8 cellular contexts compared by ENCODE assay signal in the genomic region with DNA sequence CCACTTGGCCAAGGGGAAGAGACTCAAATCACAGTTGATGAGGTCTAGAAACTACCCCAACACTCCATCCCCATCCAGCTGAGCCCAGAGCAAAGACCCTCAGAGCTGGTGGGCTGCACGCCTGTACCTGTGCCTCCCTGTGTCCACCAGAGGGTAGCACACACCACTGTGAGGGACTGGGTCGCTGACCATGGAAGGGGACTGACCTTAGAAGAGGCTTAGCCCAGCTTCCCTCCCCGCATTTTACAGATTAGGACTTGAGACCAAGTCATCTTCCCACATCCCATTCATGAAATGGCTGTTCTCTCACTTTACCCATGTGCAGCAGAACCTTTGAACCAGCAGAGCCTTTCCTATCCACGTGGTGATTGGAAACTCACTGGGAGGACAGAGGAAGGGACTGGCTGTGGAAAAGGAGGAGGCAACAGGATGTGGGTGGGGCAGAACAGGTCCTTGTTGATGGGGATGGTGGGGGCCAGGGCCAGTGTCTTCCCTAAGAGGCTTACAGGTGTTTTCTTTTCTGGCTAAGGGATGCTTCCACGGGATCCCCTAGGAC. TPM values are rescaled to one million over a fixed set of nuclear protein-coding genes. Genes with fewer than 3 reads are reported as not detected.
A peak's percentile ranks its signal among the peaks of the same experiment; 100 is the strongest.
DNase-seq lines count a peak whose midpoint lies in the region; ATAC-seq and TF ChIP-seq lines count a peak whose summit lies in the region.

No MANE protein-coding gene starts in this region.

- H3K4me3 Mint-ChIP-seq in CD4-positive, alpha-beta memory T cell, result no peak overlapping the region

- TF ChIP-seq CTCF in AG09319 (IDR thresholded peaks at IDR 0.05; ENCODE audit: low read depth, low read length), result peak; percentile 77
- TF ChIP-seq CTCF in astrocyte of the spinal cord (IDR thresholded peaks at IDR 0.05; ENCODE audit: low read depth, low read length), result peak; percentile 87
- TF ChIP-seq CTCF in liver (IDR thresholded peaks at IDR 0.05; ENCODE audit: low read depth, low read length, missing input control), result peak; percentile 57

- in situ Hi-C loops in astrocyte of the spinal cord (cut with HindIII; ENCODE audit: low sequenced_read_pairs), result no loop called here

- ATAC-seq in HG03095 (IDR thresholded peaks at IDR 0.05; ENCODE audit: unreplicated experiment) (no peak), GM18868 (IDR thresholded peaks at IDR 0.05; ENCODE audit: unreplicated experiment) (no peak), HG03025 (IDR thresholded peaks at IDR 0.05; ENCODE audit: low FRiP score, unreplicated experiment) (no peak)

- H3K36me3 ChIP-seq in liver (ENCODE audit: control insufficient read depth in 4 of 4, insufficient read depth in 3 of 4, low read depth in 1 of 4, low read length in 3 of 4), result no peaks in the 10 kb centered on the region
- no peaks in the 10 kb centered on the region for H3K36me3 ChIP-seq in CD4-positive, alpha-beta memory T cell (ENCODE audit: insufficient read depth, low read length)

- DNase-seq in AG09319 (ENCODE audit: extremely low read depth, low read depth) (no peak), HCEC 1CT (peak; percentile 26), astrocyte of the spinal cord (ENCODE audit: low read depth, low spot score) (peak; percentile 46)
- DNase-seq in CD4-positive, alpha-beta memory T cell, result no peak

- no peaks in the 10 kb centered on the region for H3K27me3 ChIP-seq in liver (ENCODE audit: control insufficient read depth in 4 of 4, insufficient read depth in 4 of 4, low read length in 3 of 4)
- peaks cover 5% of the 10 kb centered on the region for H3K27me3 ChIP-seq in CD4-positive, alpha-beta memory T cell (ENCODE audit: insufficient read depth, low read length)

- peak overlapping the region in 1 of 7 donors; percentile 56 for H3K27ac Mint-ChIP-seq in CD4-positive, alpha-beta memory T cell

- peaks cover 4 to 26% (median 14%) of the 10 kb centered on the region in 4 donors for H3K4me1 Mint-ChIP-seq in CD4-positive, alpha-beta memory T cell

- peaks cover 9 to 19% of the 10 kb centered on the region in 2 donors for H3K27me3 Mint-ChIP-seq in CD4-positive, alpha-beta memory T cell

- intact Hi-C loops in CD4-positive, alpha-beta memory T cell (cut with micrococcal nuclease), result no loop called here

- H3K4me3 ChIP-seq in astrocyte of the spinal cord (ENCODE audit: low read depth, low read length) (no peak overlapping the region), liver (ENCODE audit: low read depth in 1 of 3, low read length in 3 of 3) (no peak overlapping the region)
- H3K4me3 ChIP-seq in CD4-positive, alpha-beta memory T cell (ENCODE audit: low read length in 2 of 2), result no peak overlapping the region

- no peaks in the 10 kb centered on the region for H3K9me3 Mint-ChIP-seq in CD4-positive, alpha-beta memory T cell

- no peaks in the 10 kb centered on the region for H3K9me3 ChIP-seq in liver (ENCODE audit: control insufficient read depth in 4 of 4, low read length in 3 of 4)
- H3K9me3 ChIP-seq in CD4-positive, alpha-beta memory T cell (ENCODE audit: control insufficient read depth in 1 of 2, low read length in 2 of 2), result no peaks in the 10 kb centered on the region

- H3K36me3 Mint-ChIP-seq in CD4-positive, alpha-beta memory T cell, result no peaks in the 10 kb centered on the region

- CTCF ChIA-PET in CD4-positive, alpha-beta memory T cell (lab: Charles Lee; ENCODE audit: partially characterized antibody), result interaction anchor here (2.1 kb wide), 1 partner anchor 68 kb away, joined by 4 read pairs; no protein-coding TSS in a partner anchor

- POLR2A ChIA-PET in CD4-positive, alpha-beta memory T cell (lab: Charles Lee; ENCODE audit: partially characterized antibody), result no interaction called here

- peak; percentile 79 to 87 for TF ChIP-seq RAD21 in liver (IDR thresholded peaks at IDR 0.05)

- H3K27ac ChIP-seq in liver (ENCODE audit: low read depth in 1 of 2, low read length in 2 of 2), result no peak overlapping the region
- H3K27ac ChIP-seq in CD4-positive, alpha-beta memory T cell (ENCODE audit: low read depth, low read length), result no peak overlapping the region

- no peak overlapping the region for H3K9ac ChIP-seq in liver (ENCODE audit: low read depth in 1 of 2, low read length in 2 of 2)

- WGBS in liver, result 57% methylated on average over 5 of the region's 5 CpGs

- peaks cover 1 to 13% (median 11%) of the 10 kb centered on the region in 4 donors for H3K4me1 ChIP-seq in liver (ENCODE audit: control insufficient read depth in 4 of 4, insufficient read depth in 4 of 4, low read length in 3 of 4)
- H3K4me1 ChIP-seq in CD4-positive, alpha-beta memory T cell (ENCODE audit: insufficient read depth, low read length), result peaks cover 20% of the 10 kb centered on the region

TF ChIP-seq in liver, 16 proteins besides CTCF, POLR2A, EP300 and RAD21:
- TF ChIP-seq RXRA (IDR thresholded peaks at IDR 0.05) (no peak), ATF3 (IDR thresholded peaks at IDR 0.05) (no peak), ZBTB33 (IDR thresholded peaks at IDR 0.05) (no peak), HNF4G (IDR thresholded peaks at IDR 0.05) (no peak), MAX (IDR thresholded peaks at IDR 0.05) (no peak), SP1 (IDR thresholded peaks at IDR 0.05) (no peak), HNF4A (conservative IDR thresholded peaks at IDR 0.05) (no peak), FOXA2 (IDR thresholded peaks at IDR 0.05) (no peak), FOXA1 (IDR thresholded peaks at IDR 0.05) (no peak), JUND (IDR thresholded peaks at IDR 0.05) (no peak), TAF1 (conservative IDR thresholded peaks at IDR 0.05) (no peak), YY1 (IDR thresholded peaks at IDR 0.05) (no peak), EGR1 (IDR thresholded peaks at IDR 0.05; ENCODE audit: low read depth in 2 of 2) (no peak), NR2F2 (IDR thresholded peaks at IDR 0.05) (no peak), GABPA (IDR thresholded peaks at IDR 0.05 in 1 of 2, conservative IDR thresholded peaks at IDR 0.05 in 1 of 2) (no peak)
- TF ChIP-seq, protein P1, sequence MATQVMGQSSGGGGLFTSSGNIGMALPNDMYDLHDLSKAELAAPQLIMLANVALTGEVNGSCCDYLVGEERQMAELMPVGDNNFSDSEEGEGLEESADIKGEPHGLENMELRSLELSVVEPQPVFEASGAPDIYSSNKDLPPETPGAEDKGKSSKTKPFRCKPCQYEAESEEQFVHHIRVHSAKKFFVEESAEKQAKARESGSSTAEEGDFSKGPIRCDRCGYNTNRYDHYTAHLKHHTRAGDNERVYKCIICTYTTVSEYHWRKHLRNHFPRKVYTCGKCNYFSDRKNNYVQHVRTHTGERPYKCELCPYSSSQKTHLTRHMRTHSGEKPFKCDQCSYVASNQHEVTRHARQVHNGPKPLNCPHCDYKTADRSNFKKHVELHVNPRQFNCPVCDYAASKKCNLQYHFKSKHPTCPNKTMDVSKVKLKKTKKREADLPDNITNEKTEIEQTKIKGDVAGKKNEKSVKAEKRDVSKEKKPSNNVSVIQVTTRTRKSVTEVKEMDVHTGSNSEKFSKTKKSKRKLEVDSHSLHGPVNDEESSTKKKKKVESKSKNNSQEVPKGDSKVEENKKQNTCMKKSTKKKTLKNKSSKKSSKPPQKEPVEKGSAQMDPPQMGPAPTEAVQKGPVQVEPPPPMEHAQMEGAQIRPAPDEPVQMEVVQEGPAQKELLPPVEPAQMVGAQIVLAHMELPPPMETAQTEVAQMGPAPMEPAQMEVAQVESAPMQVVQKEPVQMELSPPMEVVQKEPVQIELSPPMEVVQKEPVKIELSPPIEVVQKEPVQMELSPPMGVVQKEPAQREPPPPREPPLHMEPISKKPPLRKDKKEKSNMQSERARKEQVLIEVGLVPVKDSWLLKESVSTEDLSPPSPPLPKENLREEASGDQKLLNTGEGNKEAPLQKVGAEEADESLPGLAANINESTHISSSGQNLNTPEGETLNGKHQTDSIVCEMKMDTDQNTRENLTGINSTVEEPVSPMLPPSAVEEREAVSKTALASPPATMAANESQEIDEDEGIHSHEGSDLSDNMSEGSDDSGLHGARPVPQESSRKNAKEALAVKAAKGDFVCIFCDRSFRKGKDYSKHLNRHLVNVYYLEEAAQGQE (IDR thresholded peaks at IDR 0.05), result no peak

RNA-seq across cellular contexts. Expression of gene CPXM1, which starts 44.3 kb away (rescaled TPM):
- total RNA-seq in liver, result 1 to 10 TPM in 1 of 2 donors, under 1 TPM in 1; 0.08 to 5.5 TPM
- under 1 TPM; 0.10 to 0.23 TPM for polyA plus RNA-seq in liver
- total RNA-seq in CD4-positive, alpha-beta memory T cell, result not detected
- not detected for polyA plus RNA-seq in CD4-positive, alpha-beta memory T cell

RNA-seq across cellular contexts. Expression of gene C20orf141, which starts 58.7 kb away (rescaled TPM):
- total RNA-seq in liver, result not detected
- polyA plus RNA-seq in liver, result not detected
- not detected for total RNA-seq in CD4-positive, alpha-beta memory T cell
- polyA plus RNA-seq in CD4-positive, alpha-beta memory T cell, result not detected

Comparison
In these comparisons a context has a peak if more than half of its experiments do, and no peak if none do; other contexts are left out.
1. DNase-seq: peak in HCEC 1CT (single experiment) and astrocyte of the spinal cord (single experiment); none in AG09319 (single experiment) and CD4-positive, alpha-beta memory T cell (0 of 5).
2. Peak in every context shown above with its lines, with median percentiles within 50 percentile points of each other: CTCF ChIP-seq.